10 cellular contexts compared by ENCODE assay signal in the genomic region with DNA sequence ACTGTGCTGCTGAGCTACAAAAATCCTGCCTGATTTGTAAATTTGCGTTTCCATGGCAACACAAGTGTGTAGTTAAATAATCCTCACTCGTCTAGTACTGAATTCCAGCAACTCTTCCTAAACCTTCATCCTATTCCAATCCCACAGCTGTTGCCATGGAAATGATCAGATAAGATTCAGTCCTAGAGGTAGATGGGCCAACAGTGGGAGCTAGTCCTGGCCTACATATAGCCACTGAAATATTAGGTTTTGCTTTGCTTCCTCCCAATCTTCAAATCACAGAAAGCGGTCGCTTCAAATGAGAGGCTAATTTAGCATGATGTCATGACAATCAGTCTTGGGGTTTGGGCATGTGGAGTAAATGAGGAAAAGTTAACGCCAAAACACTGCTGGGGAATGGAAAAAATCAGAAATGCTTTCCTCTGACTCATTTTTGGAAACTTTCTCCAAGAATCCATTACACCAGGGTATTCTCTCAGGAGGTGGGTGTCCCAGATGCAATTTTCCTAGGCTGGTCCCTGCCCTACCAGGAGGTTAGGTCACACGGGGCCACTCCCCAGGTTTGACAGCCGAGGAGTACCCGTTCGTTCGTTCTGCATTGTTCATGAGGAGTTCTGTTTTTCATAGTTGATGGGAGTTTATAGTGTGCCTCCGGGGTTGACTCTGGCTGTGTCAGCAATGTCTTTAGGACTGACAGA.
DNase-seq lines count a peak whose midpoint lies in the region; ATAC-seq, FAIRE-seq and TF ChIP-seq lines count a peak whose summit lies in the region.
"Had no signal": no experiment of that assay in that cellular context is flagged by ENCODE, and none has a peak within 500 bp of the region (broad histone marks: within the 10 kb centered on the region; RNA-seq: fewer than 3 reads in every experiment).

No MANE protein-coding gene starts in this region.

- peaks cover 16% of the 10 kb centered on the region for H3K4me1 ChIP-seq in adipocyte (ENCODE audit: control insufficient read depth, insufficient read depth, low read length)
- H3K4me1 ChIP-seq in left ventricle myocardium inferior: no peaks in the 10 kb centered on the region

- H3K27me3 ChIP-seq in adipocyte (replicated peaks; ENCODE audit: control insufficient read depth, insufficient read depth, low read length) (no peaks in the 10 kb centered on the region), left ventricle myocardium inferior (ENCODE audit: low read depth) (no peaks in the 10 kb centered on the region)

- H3K36me3 Mint-ChIP-seq in CD14-positive monocyte: no peaks in the 10 kb centered on the region

- TF ChIP-seq CTCF in CD14-positive monocyte (IDR thresholded peaks at IDR 0.05): no peak
- TF ChIP-seq CTCF in left ventricle myocardium inferior (IDR thresholded peaks at IDR 0.05; ENCODE audit: borderline replicate concordance): no peak

- H3K27me3 Mint-ChIP-seq in CD14-positive monocyte (ENCODE audit: low read depth in 3 of 3): peaks cover 0 to 2% (median 0%) of the 10 kb centered on the region in 3 donors

- H3K9me3 Mint-ChIP-seq in CD14-positive monocyte: peaks cover 0 to 3% (median 0%) of the 10 kb centered on the region in 7 donors

- peak overlapping the region; percentile 79 for H3K4me3 ChIP-seq in adipocyte (ENCODE audit: low read length)
- peak overlapping the region; percentile 44 for H3K4me3 ChIP-seq in left ventricle myocardium inferior

- intact Hi-C loops in CD14-positive monocyte (cut with micrococcal nuclease) (no loop called here), left ventricle myocardium inferior (cut with micrococcal nuclease) (no loop called here), sciatic nerve (cut with DNase I) (no loop called here)

- H3K27ac Mint-ChIP-seq in CD14-positive monocyte: peak overlapping the region in 4 of 7 donors; percentile 20 to 81 (median 62)

- no peaks in the 10 kb centered on the region for H3K36me3 ChIP-seq in adipocyte (ENCODE audit: control insufficient read depth, insufficient read depth, low read length, severe bottlenecking)
- H3K36me3 ChIP-seq in left ventricle myocardium inferior: no peaks in the 10 kb centered on the region

- peak overlapping the region; percentile 82 for H3K9ac ChIP-seq in adipocyte (ENCODE audit: low read length)

- H3K9me3 ChIP-seq in adipocyte (ENCODE audit: control insufficient read depth, low read length): no peaks in the 10 kb centered on the region
- no peaks in the 10 kb centered on the region for H3K9me3 ChIP-seq in left ventricle myocardium inferior (replicated peaks)

- peak; percentile 90 for ATAC-seq in sciatic nerve
- no peak for ATAC-seq in HG03196 (IDR thresholded peaks at IDR 0.05; ENCODE audit: unreplicated experiment)

- peaks cover 11% of the 10 kb centered on the region for H3K4me1 Mint-ChIP-seq in CD14-positive monocyte

- H3K27ac ChIP-seq in left ventricle myocardium inferior (replicated peaks): peak overlapping the region; percentile 81

- peak overlapping the region in 1 of 2 donors; percentile 8 for H3K4me3 Mint-ChIP-seq in CD14-positive monocyte

- FAIRE-seq in HTR-8/SVneo (lab: Jason Lieb, UNC): no peak
- FAIRE-seq: RCC 7860 had no signal

- DNase-seq in CD14-positive monocyte (ENCODE audit: low spot score) (no peak), adipocyte (ENCODE audit: low read depth) (peak; percentile 45), left ventricle myocardium inferior (peak; percentile 39), sciatic nerve (ENCODE audit: low spot score) (no peak), SIG-M5 (lab: John Stamatoyannopoulos, UW) (no peak), NCI-H2081 (lab: John Stamatoyannopoulos, UW) (no peak), HTR-8/SVneo (ENCODE audit: insufficient read length, low spot score) (no peak)
- DNase-seq: DND-41 had no signal

Comparison
In these comparisons a context has a peak if more than half of its experiments do, and no peak if none do; other contexts are left out.
1. DNase-seq: peak in adipocyte (single experiment) and left ventricle myocardium inferior (single experiment); none in CD14-positive monocyte (single experiment), sciatic nerve (single experiment), SIG-M5 (single experiment), NCI-H2081 (0 of 2) and HTR-8/SVneo (single experiment).